ENCODE assay signal across 10 cellular contexts in genomic region chr20:31894980-31895675, GRCh38. TPM values are rescaled to one million over a fixed set of nuclear protein-coding genes. Genes with fewer than 3 reads are reported as not detected.
DNase-seq lines count a peak whose midpoint lies in the region; ATAC-seq and TF ChIP-seq lines count a peak whose summit lies in the region.
"Had no signal": no experiment of that assay in that cellular context is flagged by ENCODE, and none has a peak within 500 bp of the region (broad histone marks: within the 10 kb centered on the region; RNA-seq: fewer than 3 reads in every experiment).

No MANE protein-coding gene starts in this region.

- peak overlapping the region; percentile 37 to 76 for H3K27ac ChIP-seq in tibial artery

- H3K36me3 ChIP-seq in GM06990 (ENCODE audit: control insufficient read depth, insufficient read depth, low read length) = no peaks in the 10 kb centered on the region
- no peaks in the 10 kb centered on the region for H3K36me3 ChIP-seq in tibial artery

- intact Hi-C loops in tibial artery (cut with DNase I; ENCODE audit: low total_unique reads) = no loop called here

- ATAC-seq in GM21515 (IDR thresholded peaks at IDR 0.05; ENCODE audit: unreplicated experiment) (peak; percentile 93), HG03575 (IDR thresholded peaks at IDR 0.05; ENCODE audit: extremely low read depth, insufficient number of reproducible peaks, low FRiP score, unreplicated experiment) (peak; percentile 84)

- no peak overlapping the region for H3K27ac Mint-ChIP-seq in immature natural killer cell
- H3K27ac Mint-ChIP-seq: natural killer cell treated with Interleukin-12 subunit alpha and Interleukin-12 subunit beta and Interleukin-15 and Interleukin-18, amount 100 ng/mL, for 72 hours; T-helper 1 cell treated with Interleukin-12 subunit alpha and Interleukin-12 subunit beta and Interleukin-4 antibody, amounts not matched to agents 30 μg/mL and 1 μg/mL, for 36 hours had no signal

- no peaks in the 10 kb centered on the region for H3K36me3 Mint-ChIP-seq in immature natural killer cell
- H3K36me3 Mint-ChIP-seq: natural killer cell treated with Interleukin-12 subunit alpha and Interleukin-12 subunit beta and Interleukin-15 and Interleukin-18, amount 100 ng/mL, for 72 hours had no signal

- H3K27me3 Mint-ChIP-seq in immature natural killer cell (ENCODE audit: low read depth in 3 of 3) = peaks cover 2 to 5% (median 2%) of the 10 kb centered on the region in 3 donors

- peaks cover 0 to 1% (median 0%) of the 10 kb centered on the region in 6 donors for H3K9me3 Mint-ChIP-seq in immature natural killer cell
- H3K9me3 Mint-ChIP-seq: natural killer cell treated with Interleukin-12 subunit alpha and Interleukin-12 subunit beta and Interleukin-15 and Interleukin-18, amount 100 ng/mL, for 72 hours; T-helper 1 cell treated with Interleukin-12 subunit alpha and Interleukin-12 subunit beta and Interleukin-4 antibody, amounts not matched to agents 30 μg/mL and 1 μg/mL, for 36 hours had no signal

- H3K4me3 Mint-ChIP-seq in immature natural killer cell = no peak overlapping the region
- H3K4me3 Mint-ChIP-seq: natural killer cell treated with Interleukin-12 subunit alpha and Interleukin-12 subunit beta and Interleukin-15 and Interleukin-18, amount 100 ng/mL, for 72 hours; T-helper 1 cell treated with Interleukin-12 subunit alpha and Interleukin-12 subunit beta and Interleukin-4 antibody, amounts not matched to agents 30 μg/mL and 1 μg/mL, for 36 hours had no signal

- H3K9me3 ChIP-seq in tibial artery = no peaks in the 10 kb centered on the region

- H3K4me1 Mint-ChIP-seq in immature natural killer cell = no peaks in the 10 kb centered on the region

- H3K27me3 ChIP-seq in GM06990 (replicated peaks; ENCODE audit: control insufficient read depth, insufficient read depth, low read length) (no peaks in the 10 kb centered on the region), tibial artery (no peaks in the 10 kb centered on the region)

- no peak overlapping the region for H3K4me3 ChIP-seq in GM06990 (replicated peaks; ENCODE audit: low read depth, low read length)
- no peak overlapping the region for H3K4me3 ChIP-seq in tibial artery

- H3K4me1 ChIP-seq in tibial artery = peaks cover 0 to 11% (median 4%) of the 10 kb centered on the region in 4 donors

- DNase-seq in GM06990 (ENCODE audit: extremely low read depth, insufficient read length) (peak; percentile 28), amniotic epithelial cell (ENCODE audit: low read depth) (peak; percentile 62), immature natural killer cell (peak in 2 of 3 donors; percentile 3 to 6), tibial artery (peak; percentile 83 to 84), NCI-H187 treated with DMSO at 0.1 percent for 48 hours (lab: John Stamatoyannopoulos, UW) (no peak), middle frontal gyrus (ENCODE audit: extremely low spot score, low spot score) (no peak)

- no peak for TF ChIP-seq CTCF in GM06990 (IDR thresholded peaks at IDR 0.05; ENCODE audit: insufficient read depth, low read length, poor library complexity, severe bottlenecking)
- TF ChIP-seq CTCF in tibial artery (IDR thresholded peaks at IDR 0.05) = no peak

RNA-seq across cellular contexts. Expression of gene TTLL9, which starts 24.7 kb away (rescaled TPM):
- under 1 TPM in 1 of 3 donors, not detected in 2; 0.37 TPM for polyA plus RNA-seq in immature natural killer cell

RNA-seq across cellular contexts. Expression of gene DUSP15, which starts 24.8 kb away (rescaled TPM):
- polyA plus RNA-seq in immature natural killer cell = not detected

RNA-seq across cellular contexts. Expression of gene FOXS1, which starts 49.7 kb away (rescaled TPM):
- polyA plus RNA-seq in immature natural killer cell = not detected

RNA-seq across cellular contexts. Expression of gene PDRG1, which starts 56.7 kb away (rescaled TPM):
- 10 to 100 TPM; 11.9 to 26.0 (median 18.6) TPM for polyA plus RNA-seq in immature natural killer cell

Comparison
In these comparisons a context has a peak if more than half of its experiments do, and no peak if none do; other contexts are left out.
1. DNase-seq: peak in GM06990 (single experiment), amniotic epithelial cell (single experiment), immature natural killer cell (2 of 3) and tibial artery (2 of 2); none in NCI-H187 treated with DMSO at 0.1 percent for 48 hours (single experiment) and middle frontal gyrus (single experiment).